Comparison of ENCODE assay signal across 7 cellular contexts in genomic region chr1:15620155-15620545, GRCh38. TPM values are rescaled to one million over a fixed set of nuclear protein-coding genes. Genes with fewer than 3 reads are reported as not detected.
DNase-seq lines count a peak whose midpoint lies in the region; ATAC-seq and TF ChIP-seq lines count a peak whose summit lies in the region.

No MANE protein-coding gene starts in this region.

- no peak for TF ChIP-seq POLR2A in esophagus muscularis mucosa (IDR thresholded peaks at IDR 0.05; ENCODE audit: low read depth)

- H3K9me3 ChIP-seq in HAP-1 (no peaks in the 10 kb centered on the region), esophagus muscularis mucosa (no peaks in the 10 kb centered on the region)

- peaks cover 18% of the 10 kb centered on the region for H3K4me1 ChIP-seq in HAP-1
- peaks cover 45 to 76% (median 71%) of the 10 kb centered on the region in 4 donors for H3K4me1 ChIP-seq in esophagus muscularis mucosa

- DNase-seq in HAP-1 (ENCODE audit: low spot score in 2 of 2) (no peak), RKO (ENCODE audit: low spot score) (peak; percentile 64), esophagus muscularis mucosa (ENCODE audit: extremely low spot score) (no peak), renal cortical epithelial cell (ENCODE audit: low read depth) (peak; percentile 53), omental fat pad (ENCODE audit: low spot score) (no peak)
- no peak for DNase-seq in stimulated activated CD4-positive, alpha-beta T cell treated with anti-CD3 and anti-CD28 coated beads, Interleukin-4, amount 100 ng/mL, for 24 hours

- in situ Hi-C loops in HAP-1 (cut with MboI; ENCODE audit: low sequenced_read_pairs) = no loop called here

- H3K27me3 ChIP-seq in HAP-1 (ENCODE audit: low read depth) (no peaks in the 10 kb centered on the region), esophagus muscularis mucosa (no peaks in the 10 kb centered on the region)

- 59% methylated on average over 1 of the region's 1 CpG for WGBS in esophagus muscularis mucosa

- H3K4me3 ChIP-seq in HAP-1 (0 out of 2 replicates have a peak overlapping the region, but pooled peaks have one; percentile 2), esophagus muscularis mucosa (no peak overlapping the region)

- ATAC-seq in omental fat pad (ENCODE audit: low FRiP score) (no peak), HG03280 (IDR thresholded peaks at IDR 0.05; ENCODE audit: unreplicated experiment) (no peak)

- H3K36me3 ChIP-seq in HAP-1 (replicated peaks) (peaks cover 9% of the 10 kb centered on the region), esophagus muscularis mucosa (no peaks in the 10 kb centered on the region)

- intact Hi-C loops in esophagus muscularis mucosa (cut with DNase I) = loop anchor here (5.0 kb wide), 1 partner anchor 67 kb away; no protein-coding TSS in a partner anchor

- H3K27ac ChIP-seq in esophagus muscularis mucosa (replicated peaks in 1 of 4) = peak overlapping the region; percentile 91 to 97 (median 95)

- TF ChIP-seq CTCF in esophagus muscularis mucosa (IDR thresholded peaks at IDR 0.05) = no peak
- no peak for TF ChIP-seq CTCF in omental fat pad (IDR thresholded peaks at IDR 0.05)

- TF ChIP-seq EP300 in esophagus muscularis mucosa (IDR thresholded peaks at IDR 0.05) = no peak

RNA-seq across cellular contexts. Expression of gene DDI2, which starts 2.9 kb away (rescaled TPM):
- 10 to 100 TPM; 14.4 to 24.9 (median 17.2) TPM for total RNA-seq in esophagus muscularis mucosa
- 8.2 and 33.0 TPM in 2 replicates for total RNA-seq in renal cortical epithelial cell
- 10 to 100 TPM; 49.3 to 63.2 (median 54.5) TPM for total RNA-seq in omental fat pad

RNA-seq across cellular contexts. Expression of gene AGMAT, which starts 35.3 kb away (rescaled TPM):
- total RNA-seq in esophagus muscularis mucosa (not detected), renal cortical epithelial cell (0.99 and 5.6 TPM in 2 replicates), omental fat pad (under 1 TPM in 3 of 4 donors, not detected in 1; 0.24 to 0.65 (median 0.44) TPM)

Comparison
In these comparisons a context has a peak if more than half of its experiments do, and no peak if none do; other contexts are left out.
1. DNase-seq: peak in RKO (single experiment) and renal cortical epithelial cell (single experiment); none in HAP-1 (0 of 2), esophagus muscularis mucosa (single experiment), omental fat pad (single experiment) and stimulated activated CD4-positive, alpha-beta T cell treated with anti-CD3 and anti-CD28 coated beads, Interleukin-4, amount 100 ng/mL, for 24 hours (single experiment).